ENCODE assay signal across 8 cellular contexts in the genomic region with DNA sequence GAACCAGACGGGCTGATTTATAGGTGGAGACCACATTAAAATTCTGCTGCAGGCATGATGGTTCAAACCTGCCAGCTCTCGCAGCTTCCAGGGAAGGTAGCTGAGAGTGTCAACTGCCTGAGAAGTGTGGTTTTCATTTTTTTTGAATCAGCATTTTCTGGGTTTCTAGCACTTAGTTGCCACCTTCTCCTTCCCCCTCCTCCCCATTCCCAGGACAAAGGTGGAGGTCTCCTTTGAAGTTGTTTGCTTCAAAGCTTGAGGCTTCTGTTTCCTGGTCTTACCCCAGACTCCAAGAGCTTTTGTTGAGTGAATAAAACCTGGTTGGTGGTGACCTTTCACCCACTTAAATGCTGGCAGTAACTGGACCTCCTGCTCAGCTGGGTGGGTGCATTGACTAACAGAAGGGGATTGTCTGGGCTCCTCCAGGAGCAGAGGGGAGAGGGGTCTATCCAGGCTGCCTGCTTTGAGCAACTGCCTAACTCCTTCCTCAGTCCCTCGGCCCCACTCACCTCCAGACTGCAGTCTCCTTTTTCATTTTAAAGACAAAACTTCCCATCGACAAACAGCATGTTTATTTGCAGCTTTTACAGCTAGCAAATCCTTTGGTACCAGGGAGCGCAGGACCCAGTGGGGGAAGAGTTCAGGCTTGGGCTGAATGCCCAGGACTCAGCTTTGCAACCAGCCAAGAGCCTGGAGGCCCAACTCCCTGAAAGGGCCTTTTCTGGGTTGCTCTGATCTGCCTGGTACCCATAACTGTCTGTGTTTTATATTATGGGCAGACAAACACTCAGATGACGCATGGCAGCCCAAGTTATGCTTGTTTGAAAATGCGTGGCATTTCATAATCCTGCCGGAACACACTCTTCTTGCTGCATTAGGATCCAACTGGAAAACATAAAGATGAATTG. TPM values are rescaled to one million over a fixed set of nuclear protein-coding genes. Genes with fewer than 3 reads are reported as not detected.
DNase-seq lines count a peak whose midpoint lies in the region; ATAC-seq and TF ChIP-seq lines count a peak whose summit lies in the region.

No MANE protein-coding gene starts in this region.

- H4K20me1 ChIP-seq in fibroblast of lung (ENCODE audit: control insufficient read depth, extremely low read depth, insufficient read depth, low read length), result peaks cover 6% of the 10 kb centered on the region

- peaks cover 0 to 11% (median 0%) of the 10 kb centered on the region in 3 donors for H3K36me3 ChIP-seq in Peyer's patch
- peaks cover 6% of the 10 kb centered on the region for H3K36me3 ChIP-seq in fibroblast of lung (ENCODE audit: control insufficient read depth, insufficient read depth, low read length)

- H3K4me2 ChIP-seq in fibroblast of lung (ENCODE audit: extremely low read depth, insufficient read depth, low read length), result peak overlapping the region; percentile 86

- peak overlapping the region; percentile 49 to 96 (median 76) for H3K27ac ChIP-seq in Peyer's patch
- H3K27ac ChIP-seq in fibroblast of lung (ENCODE audit: insufficient read depth, low read length), result peak overlapping the region; percentile 29

- H3K4me1 ChIP-seq in Peyer's patch (peaks cover 0 to 14% (median 0%) of the 10 kb centered on the region in 4 donors), fibroblast of lung (ENCODE audit: control insufficient read depth, extremely low read depth, insufficient read depth, low read length) (peaks cover 16% of the 10 kb centered on the region)

- no peaks in the 10 kb centered on the region for H3K27me3 ChIP-seq in Peyer's patch
- H3K27me3 ChIP-seq in fibroblast of lung (ENCODE audit: control insufficient read depth, insufficient read depth, low read length), result no peaks in the 10 kb centered on the region

- H3K9ac ChIP-seq in fibroblast of lung (ENCODE audit: insufficient read depth, low read length), result no peak overlapping the region

- TF ChIP-seq POLR2A in Peyer's patch (IDR thresholded peaks at IDR 0.05), result peak in 1 of 2 donors; percentile 2

- H2AFZ ChIP-seq in fibroblast of lung (ENCODE audit: low read length), result no peak overlapping the region

- peaks cover 26% of the 10 kb centered on the region for H3K79me2 ChIP-seq in fibroblast of lung (ENCODE audit: control insufficient read depth, insufficient read depth, low read length)

- TF ChIP-seq CTCF in Peyer's patch (IDR thresholded peaks at IDR 0.05) (no peak), fibroblast of lung (conservative IDR thresholded peaks at IDR 0.05 in 1 of 2, IDR thresholded peaks at IDR 0.05 in 1 of 2; ENCODE audit: low read depth in 1 of 2, low read length in 2 of 2) (no peak)

- H3K9me3 ChIP-seq in Peyer's patch (no peaks in the 10 kb centered on the region), fibroblast of lung (ENCODE audit: control insufficient read depth, insufficient read depth, low read depth, low read length) (no peaks in the 10 kb centered on the region)

- in situ Hi-C loops in ACHN (cut with HindIII; ENCODE audit: low pct_ligation_motif_present, low pct_unique_long_range_greater_than_20kb, low sequenced_read_pairs), result no loop called here

- H3K4me3 ChIP-seq in Peyer's patch (peak overlapping the region in 2 of 4 donors; percentile 84 to 96), fibroblast of lung (replicated peaks in 1 of 4; ENCODE audit: control extremely low read depth in 1 of 4, insufficient read depth in 1 of 4, low read depth in 3 of 4, low read length in 4 of 4) (peak overlapping the region in 2 of 4 experiments; percentile 74 to 91)

- peak; percentile 49 for DNase-seq in ACHN
- peak in 1 of 3 donors; percentile 65 for DNase-seq in Peyer's patch
- DNase-seq in fibroblast of lung (ENCODE audit: low read depth in 2 of 2), result peak; percentile 76 to 98
- peak; percentile 61 for DNase-seq in myocyte (ENCODE audit: low read depth)
- DNase-seq in NCI-H774 (lab: John Stamatoyannopoulos, UW), result no peak
- DNase-seq in HuH-7.5 (ENCODE audit: low spot score), result no peak

- ATAC-seq in GM18519 (IDR thresholded peaks at IDR 0.05; ENCODE audit: low FRiP score, unreplicated experiment) (no peak), HG03378 (IDR thresholded peaks at IDR 0.05; ENCODE audit: unreplicated experiment) (no peak)

RNA-seq across cellular contexts. Expression of a gene that starts 3.6 kb away (rescaled TPM):
- total RNA-seq in Peyer's patch (100 to 1,000 TPM in 3 of 4 donors, 10 to 100 TPM in 1; 61.6 to 488 (median 202) TPM), fibroblast of lung (85.3 and 171 TPM in 2 replicates), myocyte (84.0 and 150 TPM in 2 replicates)
- 107 and 113 TPM in 2 replicates for polyA plus RNA-seq in fibroblast of lung
- polyA plus RNA-seq in fibroblast of lung (2012), result 110 and 123 TPM in 2 replicates
- 19.5 and 39.4 TPM in 2 replicates for polyA minus RNA-seq in fibroblast of lung (ENCODE audit: low replicate concordance)
- polyA plus RNA-seq in myocyte (2012), result 142 TPM

Comparison
In these comparisons a context has a peak if more than half of its experiments do, and no peak if none do; other contexts are left out.
1. DNase-seq: peak in ACHN (single experiment), fibroblast of lung (2 of 2) and myocyte (single experiment); none in NCI-H774 (single experiment) and HuH-7.5 (single experiment).